ENCODE assay signal across 10 cellular contexts in the genomic region with DNA sequence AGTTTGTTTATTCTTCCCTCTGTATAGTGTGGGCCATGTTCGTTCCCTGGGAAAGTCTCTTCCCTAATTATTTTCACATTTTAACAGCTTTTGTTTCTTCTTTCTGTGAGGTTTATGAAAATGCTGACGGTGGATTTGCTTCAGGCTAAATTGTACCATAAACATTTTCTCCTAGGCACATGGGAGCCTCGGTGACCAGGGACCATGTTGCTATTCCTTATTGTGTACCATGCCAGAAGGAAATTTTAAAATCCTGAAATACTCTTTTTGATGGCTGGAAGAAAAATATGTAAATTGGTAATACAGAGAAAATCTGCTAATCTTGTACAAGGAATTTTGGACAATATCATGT.
A peak's percentile ranks its signal among the peaks of the same experiment; 100 is the strongest.
DNase-seq lines count a peak whose midpoint lies in the region; ATAC-seq and TF ChIP-seq lines count a peak whose summit lies in the region.
"Had no signal": no experiment of that assay in that cellular context is flagged by ENCODE, and none has a peak within 500 bp of the region (broad histone marks: within the 10 kb centered on the region; RNA-seq: fewer than 3 reads in every experiment).

No MANE protein-coding gene starts in this region.

- H3K4me3 ChIP-seq in heart left ventricle (peak overlapping the region in 4 of 12 donors; percentile 4 to 34 (median 28)), right cardiac atrium (ENCODE audit: low read length) (no peak overlapping the region), osteoblast (ENCODE audit: insufficient read depth, low read length) (peak overlapping the region; percentile 54)

- no peak for DNase-seq in heart left ventricle
- DNase-seq in right cardiac atrium = no peak
- DNase-seq in epithelial cell of prostate (ENCODE audit: low read depth, low spot score) = no peak
- DNase-seq in osteoblast (ENCODE audit: insufficient read length, low spot score, missing footprints) = no peak
- DNase-seq in NCI-H187 (lab: John Stamatoyannopoulos, UW) = no peak
- no peak for DNase-seq in NCI-H524 (lab: John Stamatoyannopoulos, UW)
- no peak for DNase-seq in NCI-H1694 treated with DMSO at 0.1 percent for 48 hours (lab: John Stamatoyannopoulos, UW)
- DNase-seq: GDM1; stimulated activated CD4-positive, alpha-beta T cell treated with anti-CD3 and anti-CD28 coated beads, Interleukin-15, amount 100 ng/mL, for 24 hours had no signal

- no peak for TF ChIP-seq POLR2A in heart left ventricle (IDR thresholded peaks at IDR 0.05)

- no peaks in the 10 kb centered on the region for H4K20me1 ChIP-seq in osteoblast (ENCODE audit: insufficient read depth, low read length)

- H3K36me3 ChIP-seq in heart left ventricle (no peaks in the 10 kb centered on the region), osteoblast (ENCODE audit: insufficient read depth, low read length) (no peaks in the 10 kb centered on the region)

- no peaks in the 10 kb centered on the region for H3K79me2 ChIP-seq in osteoblast (ENCODE audit: insufficient read depth, low read length)

- peak overlapping the region; percentile 77 for H3K4me2 ChIP-seq in osteoblast (ENCODE audit: insufficient read depth, low read length)

- H3K4me1 ChIP-seq in heart left ventricle (peaks cover 6 to 51% (median 23%) of the 10 kb centered on the region in 12 donors), right cardiac atrium (ENCODE audit: control insufficient read depth, insufficient read depth, low read length) (peaks cover 9% of the 10 kb centered on the region), osteoblast (ENCODE audit: insufficient read depth, low read length) (peaks cover 34% of the 10 kb centered on the region)

- ATAC-seq in heart left ventricle (no peak), right cardiac atrium (no peak), GM19452 (IDR thresholded peaks at IDR 0.05; ENCODE audit: unreplicated experiment) (no peak)

- peak overlapping the region; percentile 79 for H2AFZ ChIP-seq in osteoblast (ENCODE audit: low read length)

- H3K27me3 ChIP-seq in heart left ventricle (no peaks in the 10 kb centered on the region), right cardiac atrium (ENCODE audit: control insufficient read depth, insufficient read depth) (no peaks in the 10 kb centered on the region), osteoblast (ENCODE audit: insufficient read depth, low read length) (no peaks in the 10 kb centered on the region)

- TF ChIP-seq CTCF in heart left ventricle (IDR thresholded peaks at IDR 0.05) (no peak), osteoblast (IDR thresholded peaks at IDR 0.05; ENCODE audit: extremely low read depth, low read depth, low read length) (no peak)

- 52 to 57% (median 54%) methylated on average over 3 of the region's 3 CpGs for WGBS in heart left ventricle, 4 donors
- WGBS in right cardiac atrium = 38% methylated on average over 3 of the region's 3 CpGs

- intact Hi-C loops in heart left ventricle (cut with DNase I) (loop anchor here in 5 of 10 donors (5.0 to 10.0 kb wide), 5 partner anchors 42 to 229 kb away; partner anchors contain the start of gene JUN (in 1 of the 5)), right cardiac atrium (cut with DNase I) (loop anchor here in 1 of 4 donors (10.0 kb wide), 1 partner anchor 229 kb away; the partner anchor contains the start of gene JUN)

- H3K9me3 ChIP-seq in heart left ventricle (peaks cover 0 to 8% (median 0%) of the 10 kb centered on the region in 12 donors), right cardiac atrium (ENCODE audit: control insufficient read depth, low read length) (no peaks in the 10 kb centered on the region), osteoblast (ENCODE audit: low read depth, low read length) (no peaks in the 10 kb centered on the region)

- peak overlapping the region; percentile 68 to 88 (median 80) for H3K27ac ChIP-seq in heart left ventricle
- H3K27ac ChIP-seq in right cardiac atrium (ENCODE audit: low read length) = no peak overlapping the region
- peak overlapping the region; percentile 55 for H3K27ac ChIP-seq in epithelial cell of prostate
- H3K27ac ChIP-seq in osteoblast (ENCODE audit: low read depth, low read length) = peak overlapping the region; percentile 88
